Comparison of ENCODE assay signal across 2 cellular contexts in genomic region chr16:31009894-31010293, GRCh38.
TF ChIP-seq lines count a peak whose summit lies in the region.

No MANE protein-coding gene starts in this region.

TF ChIP-seq in GM23338, 12 proteins besides CTCF, POLR2A, EP300 and RAD21:
- TF ChIP-seq ZNF331 (CRISPR knock-in tag; IDR thresholded peaks at IDR 0.05; ENCODE audit: low read depth) (no peak), CREB1 (CRISPR knock-in tag; IDR thresholded peaks at IDR 0.05; ENCODE audit: low read depth) (no peak), EZH2phosphoT487 (IDR thresholded peaks at IDR 0.05; ENCODE audit: unreplicated experiment) (no peak), NANOG (IDR thresholded peaks at IDR 0.05; ENCODE audit: borderline replicate concordance) (no peak), POLR2AphosphoS5 (IDR thresholded peaks at IDR 0.05; ENCODE audit: low read depth) (no peak), REST (IDR thresholded peaks at IDR 0.05; ENCODE audit: unreplicated experiment) (no peak), STAT1 (IDR thresholded peaks at IDR 0.05; ENCODE audit: unreplicated experiment) (no peak), JUNB (IDR thresholded peaks at IDR 0.05; ENCODE audit: unreplicated experiment) (no peak), ZNF114 (CRISPR knock-in tag; IDR thresholded peaks at IDR 0.05) (no peak)
TF ChIP-seq in GM23338: peak in this region for 0.

TF ChIP-seq in GM12878, 131 proteins besides CTCF, POLR2A, EP300 and RAD21:
- TF ChIP-seq FOXK2 (IDR thresholded peaks at IDR 0.05) (no peak), RELB (IDR thresholded peaks at IDR 0.05; ENCODE audit: low read depth) (no peak), ELK1 (IDR thresholded peaks at IDR 0.05; ENCODE audit: low read depth, low read length) (no peak), SPI1 (IDR thresholded peaks at IDR 0.05; ENCODE audit: borderline replicate concordance, insufficient read depth, low read depth, low read length) (no peak), SMAD5 (IDR thresholded peaks at IDR 0.05; ENCODE audit: low read depth) (no peak), ZBTB4 (CRISPR knock-in tag; IDR thresholded peaks at IDR 0.05) (no peak), ZNF274 (IDR thresholded peaks at IDR 0.05; ENCODE audit: insufficient read depth, insufficient read length) (no peak), IKZF1 (conservative IDR thresholded peaks at IDR 0.05) (no peak), CHD4 (IDR thresholded peaks at IDR 0.05) (no peak), ASH2L (IDR thresholded peaks at IDR 0.05; ENCODE audit: borderline replicate concordance, low read depth) (no peak), ZZZ3 (IDR thresholded peaks at IDR 0.05; ENCODE audit: control insufficient read depth, insufficient read length, low read depth) (no peak), ZNF217 (IDR thresholded peaks at IDR 0.05) (no peak), RELA (IDR thresholded peaks at IDR 0.05; ENCODE audit: borderline replicate concordance, partially characterized antibody) (no peak)
TF ChIP-seq in GM12878: peak in this region for 0.
